ENCODE assay signal across 30 cellular contexts in genomic region chr4:89587364-89587763, GRCh38.
"Had no signal": no experiment of that assay in that cellular context is flagged by ENCODE, and none has a peak within 500 bp of the region (broad histone marks: within the 10 kb centered on the region; RNA-seq: fewer than 3 reads in every experiment).

No MANE protein-coding gene starts in this region.

- H3K27ac ChIP-seq: adrenal gland, ascending aorta, body of pancreas, brain microvascular endothelial cell, breast epithelium had no signal

- H3K4me3 ChIP-seq: adrenal gland, ascending aorta, body of pancreas, breast epithelium, cardiac muscle cell had no signal

- H3K9me3 ChIP-seq: adrenal gland, ascending aorta, body of pancreas, breast epithelium had no signal

- H3K4me1 ChIP-seq: adrenal gland, ascending aorta, body of pancreas, breast epithelium had no signal

- DNase-seq: activated effector memory CD4-positive, alpha-beta T cell treated with anti-CD3 and anti-CD28 coated beads, Interleukin-2, amount 50 U/mL, for 16 hours; activated effector memory CD4-positive, alpha-beta T cell treated with Interleukin-2 at 50 U/mL for 16 hours; activated gamma-delta T cell; activated gamma-delta T cell treated with Interleukin-2 at 50 U/mL for 16 hours; activated naive CD4-positive, alpha-beta T cell; activated naive CD4-positive, alpha-beta T cell treated with anti-CD3 and anti-CD28 coated beads for 36 hours; activated naive CD4-positive, alpha-beta T cell treated with anti-CD3 and anti-CD28 coated beads, Interleukin-2, amount 10 ng/mL, durations not matched to agents 7 days and 5 days; activated naive CD4-positive, alpha-beta T cell treated with anti-CD3 and anti-CD28 coated beads, Interleukin-2, amount 50 U/mL, for 16 hours; activated naive CD4-positive, alpha-beta T cell treated with Interleukin-2 at 50 U/mL for 16 hours; activated naive CD8-positive, alpha-beta T cell treated with anti-CD3 and anti-CD28 coated beads for 36 hours; activated naive CD8-positive, alpha-beta T cell treated with anti-CD3 and anti-CD28 coated beads, Interleukin-2, amount 10 ng/mL, durations not matched to agents 7 days and 5 days; activated naive CD8-positive, alpha-beta T cell treated with anti-CD3 and anti-CD28 coated beads, Interleukin-2, amount 50 U/mL, for 24 hours; activated T-cell treated with anti-CD3 and anti-CD28 coated beads, Interleukin-2, amount 50 U/mL, for 1 hour; activated T-cell treated with anti-CD3 and anti-CD28 coated beads, Interleukin-2, amount 50 U/mL, for 24 hours; activated T-cell treated with anti-CD3 and anti-CD28 coated beads, Interleukin-2, amount 50 U/mL, for 4 hours; activated T-cell treated with anti-CD3 and anti-CD28 coated beads, Interleukin-2, amount 50 U/mL, for 48 hours; activated T-cell treated with anti-CD3 and anti-CD28 coated beads, Interleukin-2, amount 50 U/mL, for 72 hours; adrenal gland; amniotic stem cell; anterior cingulate cortex; aorta; body of pancreas; brain microvascular endothelial cell; central memory CD4-positive, alpha-beta T cell; cerebellar nuclear complex had no signal

- H3K36me3 ChIP-seq: adrenal gland, ascending aorta, brain microvascular endothelial cell, breast epithelium, cardiac muscle cell had no signal

- ATAC-seq: activated naive CD4-positive, alpha-beta T cell treated with anti-CD3 and anti-CD28 coated beads, Interleukin-2, amount 50 U/mL, for 72 hours; activated naive CD8-positive, alpha-beta T cell treated with anti-CD3 and anti-CD28 coated beads, Interleukin-2, amount 50 U/mL, for 24 hours; activated T-cell treated with anti-CD3 and anti-CD28 coated beads, Interleukin-2, amount 50 U/mL, for 4 hours; activated T-cell treated with anti-CD3 and anti-CD28 coated beads, Interleukin-2, amount 50 U/mL, for 72 hours; activated T-helper 17 cell treated with anti-CD3 and anti-CD28 coated beads, Interleukin-2, amount 50 U/mL, for 72 hours; body of pancreas had no signal

- H3K27me3 ChIP-seq: adrenal gland, ascending aorta, body of pancreas, brain microvascular endothelial cell, breast epithelium, cardiac muscle cell had no signal
